In genomic region chr2:218186355-218186766, GRCh38 we compare ENCODE assay signal across 8 cellular contexts. TPM values are rescaled to one million over a fixed set of nuclear protein-coding genes. Genes with fewer than 3 reads are reported as not detected.
DNase-seq lines count a peak whose midpoint lies in the region; ATAC-seq and TF ChIP-seq lines count a peak whose summit lies in the region.

No MANE protein-coding gene starts in this region.

- H3K9ac ChIP-seq in endodermal cell (ENCODE audit: extremely low read depth, low read length, poor library complexity, severe bottlenecking) = no peak overlapping the region

- CTCF ChIA-PET in activated CD8-positive, alpha-beta T cell treated with anti-CD3 and anti-CD28 coated beads, Interleukin-2, amount 10 ng/mL, durations not matched to agents 7 days and 5 days (lab: Charles Lee) = interaction anchor here (1.0 to 1.8 kb wide), 4 partner anchors 15 to 84 kb away, joined by 3 to 9 read pairs (median 4); partner anchors contain the start of genes AAMP and PNKD

- H3K9me3 ChIP-seq in endodermal cell (ENCODE audit: control insufficient read depth, low read length) = peaks cover 5% of the 10 kb centered on the region

- no peak overlapping the region for H3K4me3 ChIP-seq in endodermal cell (ENCODE audit: low read length)

- no peak overlapping the region for H3K27ac ChIP-seq in endodermal cell (ENCODE audit: low read depth, low read length)

- H3K27me3 ChIP-seq in endodermal cell (ENCODE audit: control insufficient read depth, insufficient read depth, low read length, poor library complexity, severe bottlenecking) = no peaks in the 10 kb centered on the region

- DNase-seq in ELF-1 (ENCODE audit: low read depth, low spot score) (peak; percentile 82), NCI-H82 (lab: John Stamatoyannopoulos, UW) (peak; percentile 80), endodermal cell (peak; percentile 90), mucosa of gallbladder (ENCODE audit: low spot score) (peak; percentile 74)
- DNase-seq in activated CD8-positive, alpha-beta T cell treated with anti-CD3 and anti-CD28 coated beads, Interleukin-2, amount 10 ng/mL, durations not matched to agents 7 days and 5 days = peak; percentile 81
- DNase-seq in stimulated activated CD8-positive, alpha-beta memory T cell treated with anti-CD3 and anti-CD28 coated beads, Interleukin-15, amount 100 ng/mL, for 48 hours (ENCODE audit: low read depth in 2 of 2) = peak; percentile 39 to 46

- no peaks in the 10 kb centered on the region for H3K36me3 Mint-ChIP-seq in activated CD8-positive, alpha-beta T cell treated with anti-CD3 and anti-CD28 coated beads, Interleukin-2, amount 10 ng/mL, durations not matched to agents 7 days and 5 days (ENCODE audit: low read depth)
- no peaks in the 10 kb centered on the region for H3K36me3 Mint-ChIP-seq in endodermal cell (ENCODE audit: low read depth)

- no peaks in the 10 kb centered on the region for H3K36me3 ChIP-seq in endodermal cell (ENCODE audit: control insufficient read depth, insufficient read depth, low read length)

- peaks cover 7% of the 10 kb centered on the region for H3K4me1 ChIP-seq in endodermal cell (ENCODE audit: control insufficient read depth, insufficient read depth, low read length)

- 46 to 58% methylated on average over 6 to 8 of the region's 8 CpGs for WGBS in endodermal cell (ENCODE audit: insufficient coverage in 1 of 2, insufficient read length in 1 of 2), 2 experiments

- no peak overlapping the region for H3K27ac Mint-ChIP-seq in activated CD8-positive, alpha-beta T cell treated with anti-CD3 and anti-CD28 coated beads, Interleukin-2, amount 10 ng/mL, durations not matched to agents 7 days and 5 days
- H3K27ac Mint-ChIP-seq in endodermal cell = no peak overlapping the region

- H3K9me3 Mint-ChIP-seq in activated CD8-positive, alpha-beta T cell treated with anti-CD3 and anti-CD28 coated beads, Interleukin-2, amount 10 ng/mL, durations not matched to agents 7 days and 5 days (ENCODE audit: insufficient read depth) = no peaks in the 10 kb centered on the region
- no peaks in the 10 kb centered on the region for H3K9me3 Mint-ChIP-seq in endodermal cell

- H3K4me1 Mint-ChIP-seq in activated CD8-positive, alpha-beta T cell treated with anti-CD3 and anti-CD28 coated beads, Interleukin-2, amount 10 ng/mL, durations not matched to agents 7 days and 5 days (ENCODE audit: low read depth) = peaks cover 12% of the 10 kb centered on the region
- peaks cover 18% of the 10 kb centered on the region for H3K4me1 Mint-ChIP-seq in endodermal cell

- H3K4me3 Mint-ChIP-seq in activated CD8-positive, alpha-beta T cell treated with anti-CD3 and anti-CD28 coated beads, Interleukin-2, amount 10 ng/mL, durations not matched to agents 7 days and 5 days = no peak overlapping the region
- no peak overlapping the region for H3K4me3 Mint-ChIP-seq in endodermal cell

- TF ChIP-seq CTCF in endodermal cell (conservative IDR thresholded peaks at IDR 0.05) = peak; percentile 87

- H3K27me3 Mint-ChIP-seq in activated CD8-positive, alpha-beta T cell treated with anti-CD3 and anti-CD28 coated beads, Interleukin-2, amount 10 ng/mL, durations not matched to agents 7 days and 5 days (ENCODE audit: low read depth) = peaks cover 8% of the 10 kb centered on the region
- H3K27me3 Mint-ChIP-seq in endodermal cell (ENCODE audit: insufficient read depth) = peaks cover 6% of the 10 kb centered on the region

- POLR2A ChIA-PET in activated CD8-positive, alpha-beta T cell treated with anti-CD3 and anti-CD28 coated beads, Interleukin-2, amount 10 ng/mL, durations not matched to agents 7 days and 5 days (lab: Charles Lee) = no interaction called here

- ATAC-seq in HG03432 (IDR thresholded peaks at IDR 0.05; ENCODE audit: unreplicated experiment) (peak; percentile 70), GM19395 (IDR thresholded peaks at IDR 0.05; ENCODE audit: unreplicated experiment) (no peak)
- peak; percentile 89 for ATAC-seq in activated CD8-positive, alpha-beta T cell treated with anti-CD3 and anti-CD28 coated beads, Interleukin-2, amount 10 ng/mL, durations not matched to agents 7 days and 5 days

RNA-seq across cellular contexts. Expression of gene CXCR1, which starts 19.6 kb away (rescaled TPM):
- under 1 TPM; 0.53 to 0.55 TPM for total RNA-seq in activated CD8-positive, alpha-beta T cell treated with anti-CD3 and anti-CD28 coated beads, Interleukin-2, amount 10 ng/mL, durations not matched to agents 7 days and 5 days
- total RNA-seq in endodermal cell (not detected), mucosa of gallbladder (not detected)
- polyA plus RNA-seq in endodermal cell (2013, experiment 1 of 2) = not detected
- not detected for polyA plus RNA-seq in endodermal cell (2013, experiment 2 of 2)

RNA-seq across cellular contexts. Expression of gene ARPC2, which starts 30.6 kb away (rescaled TPM):
- total RNA-seq in activated CD8-positive, alpha-beta T cell treated with anti-CD3 and anti-CD28 coated beads, Interleukin-2, amount 10 ng/mL, durations not matched to agents 7 days and 5 days = 100 to 1,000 TPM; 821 to 844 TPM
- 100 to 1,000 TPM; 243 to 247 TPM for total RNA-seq in endodermal cell
- 201 TPM for polyA plus RNA-seq in endodermal cell (2013, experiment 1 of 2)
- 214 TPM for polyA plus RNA-seq in endodermal cell (2013, experiment 2 of 2)
- total RNA-seq in mucosa of gallbladder = 239 TPM
